Comparison of ENCODE assay signal across 1 cellular context in the genomic region with DNA sequence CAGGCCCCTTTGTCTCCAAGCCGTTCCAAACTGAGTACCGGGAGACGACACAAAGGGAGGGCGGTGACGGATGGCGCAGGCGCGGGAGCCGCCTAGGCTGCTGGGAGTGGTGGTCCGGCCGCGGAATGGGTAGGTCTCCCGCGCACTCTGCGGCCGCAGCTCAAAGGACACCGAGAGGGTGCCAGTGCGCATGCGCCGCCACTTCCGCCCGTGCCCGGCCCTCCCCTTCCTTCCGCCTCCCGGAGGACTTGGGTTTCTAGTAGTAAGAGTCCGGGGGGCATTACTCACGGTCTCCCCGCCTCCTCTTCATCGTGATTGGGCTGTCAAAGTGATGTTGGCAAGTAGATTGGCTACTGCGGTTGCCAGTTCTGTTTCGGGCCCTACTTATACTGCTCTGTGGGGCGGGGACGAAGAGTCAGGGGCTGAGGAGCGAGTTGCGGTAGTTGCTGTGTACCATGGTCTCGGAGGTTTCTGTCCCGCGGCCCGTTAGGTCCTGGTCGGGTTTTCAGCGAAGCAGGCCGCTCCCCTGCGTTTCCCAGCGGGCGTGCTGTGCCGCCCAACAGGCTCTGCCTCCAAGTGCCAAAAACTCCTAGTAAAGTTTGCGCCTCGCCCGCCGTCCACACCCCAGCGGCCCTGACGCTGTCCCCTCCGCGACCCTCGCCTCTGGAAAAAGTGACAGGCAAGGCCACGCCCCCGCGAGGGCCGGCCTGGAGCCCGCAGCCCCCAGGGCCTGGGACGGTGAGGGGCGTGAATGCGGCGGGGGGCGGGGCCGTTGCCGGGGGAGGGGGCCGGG.
TF ChIP-seq lines count a peak whose summit lies in the region.

No MANE protein-coding gene starts in this region.

TF ChIP-seq in liver, 16 proteins besides CTCF, POLR2A, EP300 and RAD21 (continued from another document):
- TF ChIP-seq, protein P1, sequence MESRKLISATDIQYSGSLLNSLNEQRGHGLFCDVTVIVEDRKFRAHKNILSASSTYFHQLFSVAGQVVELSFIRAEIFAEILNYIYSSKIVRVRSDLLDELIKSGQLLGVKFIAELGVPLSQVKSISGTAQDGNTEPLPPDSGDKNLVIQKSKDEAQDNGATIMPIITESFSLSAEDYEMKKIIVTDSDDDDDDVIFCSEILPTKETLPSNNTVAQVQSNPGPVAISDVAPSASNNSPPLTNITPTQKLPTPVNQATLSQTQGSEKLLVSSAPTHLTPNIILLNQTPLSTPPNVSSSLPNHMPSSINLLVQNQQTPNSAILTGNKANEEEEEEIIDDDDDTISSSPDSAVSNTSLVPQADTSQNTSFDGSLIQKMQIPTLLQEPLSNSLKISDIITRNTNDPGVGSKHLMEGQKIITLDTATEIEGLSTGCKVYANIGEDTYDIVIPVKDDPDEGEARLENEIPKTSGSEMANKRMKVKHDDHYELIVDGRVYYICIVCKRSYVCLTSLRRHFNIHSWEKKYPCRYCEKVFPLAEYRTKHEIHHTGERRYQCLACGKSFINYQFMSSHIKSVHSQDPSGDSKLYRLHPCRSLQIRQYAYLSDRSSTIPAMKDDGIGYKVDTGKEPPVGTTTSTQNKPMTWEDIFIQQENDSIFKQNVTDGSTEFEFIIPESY (IDR thresholded peaks at IDR 0.05), result no peak
- peak; percentile 48 to 61 for TF ChIP-seq RXRA (IDR thresholded peaks at IDR 0.05)
- TF ChIP-seq, protein P2, sequence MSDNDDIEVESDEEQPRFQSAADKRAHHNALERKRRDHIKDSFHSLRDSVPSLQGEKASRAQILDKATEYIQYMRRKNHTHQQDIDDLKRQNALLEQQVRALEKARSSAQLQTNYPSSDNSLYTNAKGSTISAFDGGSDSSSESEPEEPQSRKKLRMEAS (IDR thresholded peaks at IDR 0.05), result no peak
- TF ChIP-seq SP1 (IDR thresholded peaks at IDR 0.05), result peak; percentile 98
- peak; percentile 66 to 68 for TF ChIP-seq JUND (IDR thresholded peaks at IDR 0.05)
- TF ChIP-seq FOXA2 (IDR thresholded peaks at IDR 0.05), result peak; percentile 47
- peak; percentile 96 for TF ChIP-seq TAF1 (conservative IDR thresholded peaks at IDR 0.05)
- TF ChIP-seq YY1 (IDR thresholded peaks at IDR 0.05), result peak; percentile 68
